ENCODE assay signal across 13 cellular contexts in genomic region chr7:44275829-44276570, GRCh38. TPM values are rescaled to one million over a fixed set of nuclear protein-coding genes. Genes with fewer than 3 reads are reported as not detected.
A peak's percentile ranks its signal among the peaks of the same experiment; 100 is the strongest.
DNase-seq lines count a peak whose midpoint lies in the region; ATAC-seq and TF ChIP-seq lines count a peak whose summit lies in the region.
"Had no signal": no experiment of that assay in that cellular context is flagged by ENCODE, and none has a peak within 500 bp of the region (broad histone marks: within the 10 kb centered on the region; RNA-seq: fewer than 3 reads in every experiment).

No MANE protein-coding gene starts in this region.

- H3K9ac ChIP-seq in endodermal cell (ENCODE audit: extremely low read depth, low read length, poor library complexity, severe bottlenecking) (no peak overlapping the region), mesenchymal stem cell (ENCODE audit: low read length) (no peak overlapping the region)

- no peak overlapping the region for H4K91ac ChIP-seq in mesenchymal stem cell (ENCODE audit: low read length)

- H3K36me3 ChIP-seq in endodermal cell (ENCODE audit: control insufficient read depth, insufficient read depth, low read length): no peaks in the 10 kb centered on the region
- no peaks in the 10 kb centered on the region for H3K36me3 ChIP-seq in mesenchymal stem cell (ENCODE audit: control insufficient read depth in 1 of 2, insufficient read depth in 2 of 2, low read depth in 1 of 2, low read length in 2 of 2)

- H3K4me3 ChIP-seq in endodermal cell (ENCODE audit: low read length): no peak overlapping the region
- H3K4me3 ChIP-seq in mesenchymal stem cell (ENCODE audit: insufficient read depth in 1 of 2, low read depth in 1 of 2, low read length in 2 of 2): no peak overlapping the region
- H3K4me3 ChIP-seq: lung, skin epidermis had no signal

- no peaks in the 10 kb centered on the region for H3K36me3 Mint-ChIP-seq in natural killer cell treated with Interleukin-12 subunit alpha and Interleukin-12 subunit beta and Interleukin-15 and Interleukin-18, amount 100 ng/mL, for 72 hours
- H3K36me3 Mint-ChIP-seq in natural killer cell (no peaks in the 10 kb centered on the region), endodermal cell (ENCODE audit: low read depth) (no peaks in the 10 kb centered on the region)

- H3K27ac ChIP-seq in endodermal cell (ENCODE audit: low read depth, low read length) (no peak overlapping the region), mesenchymal stem cell (ENCODE audit: low read length, poor library complexity, severe bottlenecking) (no peak overlapping the region)
- H3K27ac ChIP-seq: skin epidermis had no signal

- H3K9me3 ChIP-seq in endodermal cell (ENCODE audit: control insufficient read depth, low read length) (no peaks in the 10 kb centered on the region), mesenchymal stem cell (ENCODE audit: control insufficient read depth, low read length) (no peaks in the 10 kb centered on the region)

- H2AK5ac ChIP-seq in mesenchymal stem cell (ENCODE audit: low read length, severe bottlenecking): no peak overlapping the region

- peak overlapping the region; percentile 53 for H4K8ac ChIP-seq in mesenchymal stem cell (ENCODE audit: low read length)

- H3K27me3 ChIP-seq in endodermal cell (ENCODE audit: control insufficient read depth, insufficient read depth, low read length, poor library complexity, severe bottlenecking): no peaks in the 10 kb centered on the region
- peaks cover 11 to 42% of the 10 kb centered on the region in 2 experiments for H3K27me3 ChIP-seq in mesenchymal stem cell (ENCODE audit: control insufficient read depth in 1 of 2, insufficient read depth in 1 of 2, low read length in 2 of 2)

- intact Hi-C loops in natural killer cell (cut with micrococcal nuclease): no loop called here

- TF ChIP-seq CTCF in natural killer cell (IDR thresholded peaks at IDR 0.05) (no peak), endodermal cell (conservative IDR thresholded peaks at IDR 0.05) (no peak)

- H2BK15ac ChIP-seq in mesenchymal stem cell (ENCODE audit: low read depth, poor library complexity, severe bottlenecking): no peak overlapping the region

- H3K18ac ChIP-seq in mesenchymal stem cell (ENCODE audit: low read depth in 1 of 2, low read length in 2 of 2): peak overlapping the region in 1 of 2 experiments; percentile 31

- H2BK120ac ChIP-seq in mesenchymal stem cell (ENCODE audit: low read depth, low read length): no peak overlapping the region

- no peaks in the 10 kb centered on the region for H3K79me1 ChIP-seq in mesenchymal stem cell (replicated peaks; ENCODE audit: low read length, poor library complexity, severe bottlenecking)

- no peak overlapping the region for H3K4me3 Mint-ChIP-seq in natural killer cell treated with Interleukin-12 subunit alpha and Interleukin-12 subunit beta and Interleukin-15 and Interleukin-18, amount 100 ng/mL, for 72 hours
- no peak overlapping the region for H3K4me3 Mint-ChIP-seq in natural killer cell
- H3K4me3 Mint-ChIP-seq in endodermal cell: peak overlapping the region; percentile 37

- H2BK5ac ChIP-seq in mesenchymal stem cell (ENCODE audit: low read depth, low read length, poor library complexity, severe bottlenecking): no peak overlapping the region

- no peaks in the 10 kb centered on the region for H3K4me1 Mint-ChIP-seq in natural killer cell treated with Interleukin-12 subunit alpha and Interleukin-12 subunit beta and Interleukin-15 and Interleukin-18, amount 100 ng/mL, for 72 hours (ENCODE audit: low read depth in 2 of 2)
- H3K4me1 Mint-ChIP-seq in natural killer cell (no peaks in the 10 kb centered on the region), endodermal cell (peaks cover 3% of the 10 kb centered on the region)

- peak overlapping the region; percentile 54 for H3K4me2 ChIP-seq in mesenchymal stem cell (ENCODE audit: low read length, poor library complexity, severe bottlenecking)

- DNase-seq in natural killer cell treated with Interleukin-12 subunit alpha and Interleukin-12 subunit beta and Interleukin-15 and Interleukin-18, amount 100 ng/mL, for 72 hours (ENCODE audit: low spot score): peak; percentile 37
- DNase-seq in natural killer cell: no peak
- DNase-seq in endodermal cell: peak; percentile 94
- peak; percentile 8 for DNase-seq in mesenchymal stem cell
- no peak for DNase-seq in hepatic stellate cell (ENCODE audit: low spot score)
- no peak for DNase-seq in HT-29 (ENCODE audit: low spot score)
- DNase-seq: activated T-cell treated with anti-CD3 and anti-CD28 coated beads, Interleukin-2, amount 50 U/mL, for 48 hours; GF-D8 had no signal

- no peak for ATAC-seq in natural killer cell treated with Interleukin-12 subunit alpha and Interleukin-12 subunit beta and Interleukin-15 and Interleukin-18, amount 100 ng/mL, for 72 hours
- no peak for ATAC-seq in natural killer cell
- ATAC-seq in HG03565 (IDR thresholded peaks at IDR 0.05; ENCODE audit: unreplicated experiment): no peak
- ATAC-seq in GM19035 (IDR thresholded peaks at IDR 0.05; ENCODE audit: unreplicated experiment): no peak

- no peak overlapping the region for H2AFZ ChIP-seq in mesenchymal stem cell (ENCODE audit: low read depth, low read length)

- H3K27ac Mint-ChIP-seq in natural killer cell treated with Interleukin-12 subunit alpha and Interleukin-12 subunit beta and Interleukin-15 and Interleukin-18, amount 100 ng/mL, for 72 hours: no peak overlapping the region
- H3K27ac Mint-ChIP-seq in natural killer cell (no peak overlapping the region), endodermal cell (no peak overlapping the region)

- no peaks in the 10 kb centered on the region for H3K4me1 ChIP-seq in endodermal cell (ENCODE audit: control insufficient read depth, insufficient read depth, low read length)
- H3K4me1 ChIP-seq in mesenchymal stem cell (ENCODE audit: control insufficient read depth, insufficient read depth, low read depth, low read length): peaks cover 13% of the 10 kb centered on the region

- no peak overlapping the region for H3K23ac ChIP-seq in mesenchymal stem cell (ENCODE audit: low read length in 2 of 2)

- H2BK12ac ChIP-seq in mesenchymal stem cell (ENCODE audit: low read length in 2 of 2): no peak overlapping the region

- no peak overlapping the region for H3K4ac ChIP-seq in mesenchymal stem cell (ENCODE audit: low read depth in 1 of 2, low read length in 2 of 2)

- H3K27me3 Mint-ChIP-seq in natural killer cell treated with Interleukin-12 subunit alpha and Interleukin-12 subunit beta and Interleukin-15 and Interleukin-18, amount 100 ng/mL, for 72 hours: no peaks in the 10 kb centered on the region
- H3K27me3 Mint-ChIP-seq in natural killer cell (ENCODE audit: low read depth in 2 of 2) (no peaks in the 10 kb centered on the region), endodermal cell (ENCODE audit: insufficient read depth) (peaks cover 7% of the 10 kb centered on the region)

- H3K14ac ChIP-seq in mesenchymal stem cell (ENCODE audit: low read length in 2 of 2): peak overlapping the region in 1 of 2 experiments; percentile 44

- WGBS in endodermal cell (ENCODE audit: insufficient coverage in 1 of 2, insufficient read length in 1 of 2), 2 experiments: 24 to 26% methylated on average over 4 to 18 of the region's 18 CpGs
- WGBS in mesenchymal stem cell: 21% methylated on average over 12 of the region's 18 CpGs

- H3K9me3 Mint-ChIP-seq in natural killer cell treated with Interleukin-12 subunit alpha and Interleukin-12 subunit beta and Interleukin-15 and Interleukin-18, amount 100 ng/mL, for 72 hours: no peaks in the 10 kb centered on the region
- H3K9me3 Mint-ChIP-seq in natural killer cell: no peaks in the 10 kb centered on the region
- H3K9me3 Mint-ChIP-seq in endodermal cell: no peaks in the 10 kb centered on the region

RNA-seq across cellular contexts. Expression of gene CAMK2B, which starts 49.4 kb away (rescaled TPM):
- total RNA-seq in natural killer cell treated with Interleukin-12 subunit alpha and Interleukin-12 subunit beta and Interleukin-15 and Interleukin-18, amount 100 ng/mL, for 72 hours: under 1 TPM in 1 of 2 donors, not detected in 1; 0.10 TPM
- total RNA-seq in natural killer cell (under 1 TPM in 1 of 3 donors, not detected in 2; 0.70 TPM), endodermal cell (under 1 TPM in 1 of 2 donors, not detected in 1; 0.26 TPM)
- polyA plus RNA-seq in endodermal cell (2013, experiment 1 of 2): 0.32 TPM
- 1.6 TPM for polyA plus RNA-seq in endodermal cell (2013, experiment 2 of 2)
- polyA plus RNA-seq in mesenchymal stem cell (2013, experiment 1 of 2): 0.04 TPM
- polyA plus RNA-seq in mesenchymal stem cell (2013, experiment 2 of 2): 0.12 TPM
- total RNA-seq in HT-29 (2014; rRNA removed; shearing (Covaris generic)): 1.8 and 1.9 TPM in 2 replicates
- total RNA-seq: bronchial epithelial cell had no signal

Comparison
In these comparisons a context has a peak if more than half of its experiments do, and no peak if none do; other contexts are left out.
1. DNase-seq: peak in natural killer cell treated with Interleukin-12 subunit alpha and Interleukin-12 subunit beta and Interleukin-15 and Interleukin-18, amount 100 ng/mL, for 72 hours (single experiment), endodermal cell (single experiment) and mesenchymal stem cell (single experiment); none in natural killer cell (single experiment), hepatic stellate cell (single experiment) and HT-29 (single experiment).